In the genomic region with DNA sequence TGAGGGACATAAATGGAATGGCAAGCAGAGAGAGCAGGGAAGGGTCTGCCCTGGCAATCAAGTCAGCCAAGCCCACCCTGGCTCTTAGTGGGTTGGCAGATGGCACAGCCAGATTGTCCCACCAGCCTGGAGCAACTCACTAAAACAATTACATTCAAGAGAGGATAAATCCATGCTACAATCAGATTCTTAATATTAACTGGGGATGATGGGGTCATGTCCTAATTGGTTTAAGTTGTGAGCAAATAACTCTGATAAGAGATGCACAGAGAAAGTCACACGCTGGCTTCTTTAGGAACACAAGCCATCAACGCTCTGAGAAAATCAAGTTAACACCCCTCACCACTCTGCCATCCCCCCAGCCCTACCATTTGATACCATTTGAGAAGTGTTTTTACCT, we compare ENCODE assay signal across 16 cellular contexts.
"Had no signal": no experiment of that assay in that cellular context is flagged by ENCODE, and none has a peak within 500 bp of the region (broad histone marks: within the 10 kb centered on the region; RNA-seq: fewer than 3 reads in every experiment).

No MANE protein-coding gene starts in this region.

- H3K9me3 Mint-ChIP-seq: activated naive CD4-positive, alpha-beta T cell treated with anti-CD3 and anti-CD28 coated beads, Interleukin-2, amount 10 ng/mL, durations not matched to agents 7 days and 5 days; activated T-helper 2 cell treated with anti-CD3 and anti-CD28 coated beads, Interferon-gamma antibody, Interleukin-2, Interleukin-4, amounts not matched to agents 10 μg/mL and 5 μg/mL and 100 μg/mL, durations not matched to agents 14 hours and 24 hours and 36 hours; T-helper 1 cell treated with Interleukin-12 subunit alpha and Interleukin-12 subunit beta and Interleukin-4 antibody, amounts not matched to agents 30 μg/mL and 1 μg/mL, for 36 hours; type B pancreatic cell had no signal

- H3K36me3 ChIP-seq: right lobe of liver had no signal

- ATAC-seq: left ventricle myocardium superior; right lobe of liver; stimulated activated naive B cell treated with anti-CD40 and anti-IgM and Interleukin-4, amounts not matched to agents 10 μg/mL and 1 μg/mL and 100 μg/mL, for 72 hours had no signal

- DNase-seq: activated CD4-positive, alpha-beta T cell treated with anti-CD3 and anti-CD28 coated beads, Interleukin-2, amount 50 U/mL, for 1 hour; activated CD4-positive, CD25-positive, alpha-beta regulatory T cell; activated naive CD4-positive, alpha-beta T cell treated with anti-CD3 and anti-CD28 coated beads, Interleukin-2, amount 10 ng/mL, durations not matched to agents 7 days and 5 days; effector memory CD4-positive, alpha-beta T cell; kidney; left ventricle myocardium superior; mesendoderm; occipital lobe; right lobe of liver; stimulated activated CD4-positive, alpha-beta T cell treated with anti-CD3 and anti-CD28 coated beads, Interleukin-1b, Interleukin-23, amount 100 ng/mL, for 48 hours; stimulated activated naive B cell treated with anti-CD40 and anti-IgM and Interleukin-4, amounts not matched to agents 10 μg/mL and 1 μg/mL and 100 μg/mL, for 72 hours had no signal

- H3K27me3 Mint-ChIP-seq: progenitor cell of endocrine pancreas; stimulated activated naive B cell treated with anti-CD40 and anti-IgM and Interleukin-4, amounts not matched to agents 10 μg/mL and 1 μg/mL and 100 μg/mL, for 72 hours had no signal

- H3K9me3 ChIP-seq: right lobe of liver had no signal

- H3K4me3 ChIP-seq: coronary artery, right lobe of liver had no signal

- H3K27ac ChIP-seq: right lobe of liver had no signal

- H3K36me3 Mint-ChIP-seq: type B pancreatic cell had no signal

- H3K4me3 Mint-ChIP-seq: activated naive CD4-positive, alpha-beta T cell treated with anti-CD3 and anti-CD28 coated beads, Interleukin-2, amount 10 ng/mL, durations not matched to agents 7 days and 5 days; stimulated activated naive B cell treated with anti-CD40 and anti-IgM and Interleukin-4, amounts not matched to agents 10 μg/mL and 1 μg/mL and 100 μg/mL, for 72 hours had no signal

- H3K27me3 ChIP-seq: right lobe of liver had no signal

- H3K27ac Mint-ChIP-seq: activated T-helper 2 cell treated with anti-CD3 and anti-CD28 coated beads, Interferon-gamma antibody, Interleukin-2, Interleukin-4, amounts not matched to agents 10 μg/mL and 5 μg/mL and 100 μg/mL, durations not matched to agents 14 hours and 24 hours and 36 hours; progenitor cell of endocrine pancreas; stimulated activated naive B cell treated with anti-CD40 and anti-IgM and Interleukin-4, amounts not matched to agents 10 μg/mL and 1 μg/mL and 100 μg/mL, for 72 hours had no signal
